In the genomic region with DNA sequence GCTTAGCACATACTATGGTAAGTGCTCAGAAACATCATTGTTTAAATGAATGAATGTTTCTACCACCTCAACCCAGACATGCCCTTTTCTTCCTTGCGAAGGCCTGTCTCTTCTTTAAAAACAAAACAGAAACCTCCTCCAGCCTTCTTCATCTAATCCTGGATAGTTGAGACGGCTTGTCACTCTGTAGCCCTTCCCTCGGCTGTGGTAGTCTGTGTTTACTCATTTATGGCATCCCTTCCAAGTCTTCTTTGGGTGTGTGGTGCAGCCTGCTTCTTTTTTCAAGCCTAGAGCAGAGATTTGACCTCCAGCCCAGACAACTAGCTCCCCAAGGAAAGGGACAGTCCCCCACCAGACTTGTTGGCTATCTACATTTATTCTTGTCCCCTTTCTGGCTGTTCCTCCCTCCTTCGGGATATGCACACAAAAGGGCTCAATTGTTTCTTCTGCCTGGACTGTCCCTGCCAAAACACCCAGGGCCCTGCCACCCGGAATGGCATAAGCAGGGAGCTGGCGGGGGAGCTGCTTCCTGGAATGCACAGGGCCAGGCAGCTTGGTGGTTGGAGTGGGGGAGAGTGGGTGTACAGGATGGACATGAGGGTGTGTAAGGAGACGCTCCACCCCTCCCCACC, we compare ENCODE assay signal across 15 cellular contexts.
DNase-seq lines count a peak whose midpoint lies in the region; ATAC-seq and TF ChIP-seq lines count a peak whose summit lies in the region.
"Had no signal": no experiment of that assay in that cellular context is flagged by ENCODE, and none has a peak within 500 bp of the region (broad histone marks: within the 10 kb centered on the region; RNA-seq: fewer than 3 reads in every experiment).

No MANE protein-coding gene starts in this region.

- no peaks in the 10 kb centered on the region for H3K27me3 Mint-ChIP-seq in osteocyte (ENCODE audit: unreplicated experiment)

- peak; percentile 30 for DNase-seq in RPMI7951 (ENCODE audit: low read depth)
- DNase-seq in globus pallidus (ENCODE audit: low spot score) = peak; percentile 77
- DNase-seq in midbrain (lab: John Stamatoyannopoulos, UW) = peak; percentile 40
- DNase-seq in thyroid gland = peak; percentile 78
- DNase-seq in prostate gland (ENCODE audit: low spot score) = no peak
- DNase-seq in osteocyte (ENCODE audit: extremely low spot score, unreplicated experiment) = no peak
- DNase-seq: activated gamma-delta T cell treated with Interleukin-2 at 50 U/mL for 16 hours; CD4-positive, alpha-beta memory T cell; EL; NCI-H187; NCI-H526; spleen had no signal

- ATAC-seq in GM18498 (IDR thresholded peaks at IDR 0.05; ENCODE audit: unreplicated experiment) (no peak), HG03039 (IDR thresholded peaks at IDR 0.05; ENCODE audit: unreplicated experiment) (no peak)

- H3K9me3 Mint-ChIP-seq in osteocyte (ENCODE audit: unreplicated experiment) = no peaks in the 10 kb centered on the region
- H3K9me3 Mint-ChIP-seq: neural crest cell had no signal

- H3K9me3 ChIP-seq in thyroid gland = no peaks in the 10 kb centered on the region
- no peaks in the 10 kb centered on the region for H3K9me3 ChIP-seq in prostate gland
- H3K9me3 ChIP-seq: spleen had no signal

- peak overlapping the region; percentile 91 to 96 (median 94) for H3K27ac ChIP-seq in thyroid gland
- peak overlapping the region in 1 of 2 donors; percentile 5 for H3K27ac ChIP-seq in prostate gland

- peaks cover 61% of the 10 kb centered on the region for H3K4me1 Mint-ChIP-seq in osteocyte (ENCODE audit: unreplicated experiment)

- H3K4me3 ChIP-seq in thyroid gland (replicated peaks in 1 of 3) (no peak overlapping the region), prostate gland (no peak overlapping the region)
- H3K4me3 ChIP-seq: spleen had no signal

- no peak overlapping the region for H3K4me3 Mint-ChIP-seq in osteocyte (ENCODE audit: unreplicated experiment)
- H3K4me3 Mint-ChIP-seq: CD4-positive, alpha-beta memory T cell; neural crest cell had no signal

- H3K27ac Mint-ChIP-seq in osteocyte (ENCODE audit: unreplicated experiment) = no peak overlapping the region

- TF ChIP-seq POLR2A in thyroid gland (IDR thresholded peaks at IDR 0.05) (peak in 1 of 2 donors; percentile 12), prostate gland (IDR thresholded peaks at IDR 0.05) (no peak)

- no peaks in the 10 kb centered on the region for H3K27me3 ChIP-seq in thyroid gland
- H3K27me3 ChIP-seq in prostate gland (replicated peaks; ENCODE audit: insufficient read depth) = no peaks in the 10 kb centered on the region
- H3K27me3 ChIP-seq: spleen had no signal

- peaks cover 53% of the 10 kb centered on the region for H3K36me3 Mint-ChIP-seq in osteocyte (ENCODE audit: unreplicated experiment)
- H3K36me3 Mint-ChIP-seq: CD4-positive, alpha-beta memory T cell had no signal

- H3K36me3 ChIP-seq in thyroid gland = no peaks in the 10 kb centered on the region
- H3K36me3 ChIP-seq in prostate gland = no peaks in the 10 kb centered on the region
- H3K36me3 ChIP-seq: spleen had no signal

- 34 to 45% methylated on average over 7 of the region's 7 CpGs for WGBS in thyroid gland, 2 donors
- WGBS in prostate gland = 51% methylated on average over 7 of the region's 7 CpGs

- peaks cover 31 to 44% of the 10 kb centered on the region in 2 donors for H3K4me1 ChIP-seq in thyroid gland
- peaks cover 6% of the 10 kb centered on the region for H3K4me1 ChIP-seq in prostate gland (replicated peaks)

- intact Hi-C loops in thyroid gland (cut with DNase I) = no loop called here
- intact Hi-C loops in prostate gland (cut with DNase I) = no loop called here

- no peak for TF ChIP-seq CTCF in thyroid gland (IDR thresholded peaks at IDR 0.05)
- no peak for TF ChIP-seq CTCF in prostate gland (IDR thresholded peaks at IDR 0.05)
- no peak for TF ChIP-seq CTCF in osteocyte (IDR thresholded peaks at IDR 0.05)

Comparison
In these comparisons a context has a peak if more than half of its experiments do, and no peak if none do; other contexts are left out.
1. DNase-seq: peak in RPMI7951 (single experiment), globus pallidus (single experiment), midbrain (single experiment) and thyroid gland (2 of 2); none in prostate gland (single experiment) and osteocyte (single experiment).